In the genomic region with DNA sequence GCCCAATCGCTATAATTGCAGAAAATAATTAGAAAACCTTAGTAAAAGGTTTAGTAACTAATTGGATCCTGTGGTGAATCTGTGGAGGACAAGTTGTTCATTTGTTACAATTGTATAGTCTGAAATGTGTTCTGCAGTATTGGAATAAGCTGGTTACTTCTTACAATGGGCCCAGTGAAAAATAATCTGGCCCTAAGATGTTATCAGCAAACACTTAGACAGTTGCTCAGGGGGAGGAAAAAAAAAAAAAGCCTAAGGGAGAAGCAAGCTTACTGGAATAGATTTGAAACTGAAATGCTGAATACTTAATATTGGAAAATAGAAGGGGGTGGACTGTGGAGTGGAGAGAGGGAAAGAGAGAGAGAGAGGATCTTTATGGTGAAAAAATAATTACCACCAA, we compare ENCODE assay signal across 36 cellular contexts. TPM values are rescaled to one million over a fixed set of nuclear protein-coding genes. Genes with fewer than 3 reads are reported as not detected.
DNase-seq lines count a peak whose midpoint lies in the region; ATAC-seq, FAIRE-seq and TF ChIP-seq lines count a peak whose summit lies in the region.
"Had no signal": no experiment of that assay in that cellular context is flagged by ENCODE, and none has a peak within 500 bp of the region (broad histone marks: within the 10 kb centered on the region; RNA-seq: fewer than 3 reads in every experiment).

No MANE protein-coding gene starts in this region.

- peak overlapping the region; percentile 8 for H3K4me3 ChIP-seq in astrocyte (ENCODE audit: insufficient read depth, low read depth, low read length)
- peak overlapping the region; percentile 89 for H3K4me3 ChIP-seq in neural cell (ENCODE audit: low read length)
- no peak overlapping the region for H3K4me3 ChIP-seq in effector memory CD4-positive, alpha-beta T cell (ENCODE audit: insufficient read depth, low read depth, low read length, poor library complexity, severe bottlenecking)
- H3K4me3 ChIP-seq: gastroesophageal sphincter, left ventricle myocardium inferior, PC-9, prostate gland had no signal

- H3K4me3 Mint-ChIP-seq in astrocyte (ENCODE audit: unreplicated experiment), result no peak overlapping the region
- H3K4me3 Mint-ChIP-seq: activated CD4-positive, alpha-beta memory T cell treated with anti-CD3 and anti-CD28 coated beads, Interleukin-2, amount 10 ng/mL, durations not matched to agents 7 days and 5 days; CD8-positive, alpha-beta memory T cell; central memory CD8-positive, alpha-beta T cell; HFFc6 had no signal

- H4K20me1 ChIP-seq in astrocyte (ENCODE audit: insufficient read depth, low read length) (peaks cover 10% of the 10 kb centered on the region), neural cell (ENCODE audit: insufficient read depth) (peaks cover 17% of the 10 kb centered on the region)

- H3K27ac Mint-ChIP-seq in astrocyte (ENCODE audit: unreplicated experiment), result no peak overlapping the region
- H3K27ac Mint-ChIP-seq: activated CD4-positive, alpha-beta memory T cell treated with anti-CD3 and anti-CD28 coated beads, Interleukin-2, amount 10 ng/mL, durations not matched to agents 7 days and 5 days; activated naive CD4-positive, alpha-beta T cell treated with anti-CD3 and anti-CD28 coated beads, Interleukin-2, amount 50 U/mL, for 72 hours; activated T-helper 2 cell treated with anti-CD3 and anti-CD28 coated beads, Interferon-gamma antibody, Interleukin-2, Interleukin-4, amounts not matched to agents 10 μg/mL and 5 μg/mL and 100 μg/mL, durations not matched to agents 14 hours and 24 hours and 36 hours; HFFc6 had no signal

- no peak for TF ChIP-seq RAD21 in neural cell (conservative IDR thresholded peaks at IDR 0.05)

- DNase-seq in DMS153 treated with DMSO at 0.1 percent for 48 hours (lab: John Stamatoyannopoulos, UW; ENCODE audit: unreplicated experiment) (peak; percentile 50), M059J (ENCODE audit: low read depth) (peak; percentile 69), astrocyte (ENCODE audit: low read depth) (no peak), head of caudate nucleus (no peak)
- no peak for DNase-seq in effector memory CD4-positive, alpha-beta T cell
- DNase-seq: activated CD4-positive, alpha-beta memory T cell treated with anti-CD3 and anti-CD28 coated beads, Interleukin-2, amount 10 ng/mL, durations not matched to agents 7 days and 5 days; activated CD4-positive, CD25-positive, alpha-beta regulatory T cell treated with anti-CD3 and anti-CD28 coated beads, Interleukin-2, amount 50 U/mL, for 72 hours; aorta; CD8-positive, alpha-beta memory T cell; dermis blood vessel endothelial cell; DMS 273 treated with DMSO at 0.1 percent for 48 hours; HFFc6; hypothalamus; left ventricle myocardium inferior; mesendoderm; NCI-H187 treated with DMSO at 0.1 percent for 48 hours; NCI-H226; nucleus accumbens; PC-9; stimulated activated naive CD8-positive, alpha-beta T cell treated with anti-CD3 and anti-CD28 coated beads, Interleukin-15, Interleukin-2, amounts not matched to agents 100 U/mL and 50 U/mL, for 24 hours; T-helper 2 cell had no signal

- H3K9me3 Mint-ChIP-seq in astrocyte (ENCODE audit: unreplicated experiment), result peaks cover 15% of the 10 kb centered on the region

- ATAC-seq in GM21825 (IDR thresholded peaks at IDR 0.05; ENCODE audit: unreplicated experiment) (no peak), HG02798 (IDR thresholded peaks at IDR 0.05; ENCODE audit: poor library complexity, unreplicated experiment) (no peak)
- ATAC-seq: activated naive CD4-positive, alpha-beta T cell treated with anti-CD3 and anti-CD28 coated beads, Interleukin-2, amount 50 U/mL, for 72 hours; gastroesophageal sphincter; HepG2; Right ventricle myocardium inferior; SK-N-SH treated with all-trans-retinoic acid at 6 μM for 48 hours; stimulated activated naive CD8-positive, alpha-beta T cell treated with anti-CD3 and anti-CD28 coated beads, Interleukin-15, Interleukin-2, amounts not matched to agents 100 U/mL and 50 U/mL, for 24 hours had no signal

- H3K4me2 ChIP-seq in astrocyte (ENCODE audit: low read length) (peak overlapping the region; percentile 57), neural cell (ENCODE audit: low read length) (peak overlapping the region; percentile 89)
- H3K4me2 ChIP-seq: PC-9 had no signal

- H3K27ac ChIP-seq in astrocyte (ENCODE audit: low read depth, low read length), result no peak overlapping the region
- H3K27ac ChIP-seq in neural cell (ENCODE audit: low read length), result peak overlapping the region; percentile 100
- H3K27ac ChIP-seq in effector memory CD4-positive, alpha-beta T cell (ENCODE audit: insufficient read depth, low read length, poor library complexity, severe bottlenecking), result no peak overlapping the region
- H3K27ac ChIP-seq: gastroesophageal sphincter, left ventricle myocardium inferior, PC-9, prostate gland had no signal

- H3K36me3 ChIP-seq in astrocyte (ENCODE audit: insufficient read depth, low read length) (no peaks in the 10 kb centered on the region), neural cell (ENCODE audit: insufficient read depth, low read length) (peaks cover 30% of the 10 kb centered on the region)
- no peaks in the 10 kb centered on the region for H3K36me3 ChIP-seq in effector memory CD4-positive, alpha-beta T cell (ENCODE audit: control insufficient read depth, insufficient read depth, low read length)
- H3K36me3 ChIP-seq: gastroesophageal sphincter, left ventricle myocardium inferior, prostate gland had no signal

- H3K27me3 ChIP-seq in astrocyte (ENCODE audit: insufficient read depth, low read length) (peaks cover 67% of the 10 kb centered on the region), neural cell (ENCODE audit: insufficient read depth, low read depth, low read length) (no peaks in the 10 kb centered on the region)
- peaks cover 17% of the 10 kb centered on the region for H3K27me3 ChIP-seq in effector memory CD4-positive, alpha-beta T cell (replicated peaks; ENCODE audit: control insufficient read depth, insufficient read depth, low read length, poor library complexity, severe bottlenecking)

- TF ChIP-seq EP300 in neural cell (conservative IDR thresholded peaks at IDR 0.05; ENCODE audit: poor library complexity, severe bottlenecking), result no peak

- H3K9ac ChIP-seq in astrocyte (ENCODE audit: low read length) (peak overlapping the region; percentile 81), neural cell (ENCODE audit: low read length) (peak overlapping the region; percentile 95)

- peaks cover 76% of the 10 kb centered on the region for H3K27me3 Mint-ChIP-seq in astrocyte (ENCODE audit: low read depth, unreplicated experiment)

- peaks cover 8% of the 10 kb centered on the region for H3K4me1 Mint-ChIP-seq in astrocyte (ENCODE audit: low read depth, unreplicated experiment)
- H3K4me1 Mint-ChIP-seq: central memory CD8-positive, alpha-beta T cell had no signal

- H2AFZ ChIP-seq in astrocyte (ENCODE audit: low read depth, low read length), result no peak overlapping the region
- H2AFZ ChIP-seq in neural cell (ENCODE audit: low read depth, low read length), result no peak overlapping the region
- H2AFZ ChIP-seq: PC-9 had no signal

- H3K9me3 ChIP-seq in astrocyte (ENCODE audit: insufficient read depth, low read depth, low read length) (no peaks in the 10 kb centered on the region), neural cell (ENCODE audit: low read length) (no peaks in the 10 kb centered on the region)
- no peaks in the 10 kb centered on the region for H3K9me3 ChIP-seq in effector memory CD4-positive, alpha-beta T cell (ENCODE audit: control insufficient read depth, low read length)
- H3K9me3 ChIP-seq: left ventricle myocardium inferior, prostate gland had no signal

- FAIRE-seq in astrocyte (lab: Jason Lieb, UNC), result no peak
- FAIRE-seq: G401.6, HepG2 had no signal

- H3K4me1 ChIP-seq in astrocyte (ENCODE audit: insufficient read depth, low read length), result no peaks in the 10 kb centered on the region
- no peaks in the 10 kb centered on the region for H3K4me1 ChIP-seq in effector memory CD4-positive, alpha-beta T cell (ENCODE audit: control insufficient read depth, insufficient read depth, low read length, poor library complexity, severe bottlenecking)
- H3K4me1 ChIP-seq: prostate gland had no signal

- peaks cover 80% of the 10 kb centered on the region for H3K79me2 ChIP-seq in astrocyte (ENCODE audit: insufficient read depth, low read length)
- H3K79me2 ChIP-seq in neural cell (replicated peaks; ENCODE audit: insufficient read depth, low read length), result peaks cover 87% of the 10 kb centered on the region

- no peaks in the 10 kb centered on the region for H3K9me2 ChIP-seq in neural cell (ENCODE audit: insufficient read depth, low read length)

- no peaks in the 10 kb centered on the region for H3K36me3 Mint-ChIP-seq in astrocyte (ENCODE audit: low read depth, unreplicated experiment)

- peaks cover 25% of the 10 kb centered on the region for H3F3A ChIP-seq in neural cell (ENCODE audit: insufficient read depth, low read length, poor library complexity, severe bottlenecking)

- no peak for TF ChIP-seq CTCF in astrocyte (IDR thresholded peaks at IDR 0.05; ENCODE audit: insufficient read depth, low read depth, low read length)
- no peak for TF ChIP-seq CTCF in neural cell (IDR thresholded peaks at IDR 0.05; ENCODE audit: poor library complexity, severe bottlenecking)

- intact Hi-C loops in head of caudate nucleus (cut with DNase I), result loop anchor here (5.0 kb wide), 1 partner anchor 452 kb away; no protein-coding TSS in a partner anchor

RNA-seq across cellular contexts. Expression of a gene that starts 4.0 kb away (rescaled TPM):
- 10.6 and 16.7 TPM in 2 replicates for total RNA-seq in M059J (2014; rRNA removed; shearing (Covaris generic))
- 0.07 and 0.18 TPM in 2 replicates for total RNA-seq in astrocyte
- 53.5 and 54.0 TPM in 2 replicates for polyA plus RNA-seq in neural cell
- 66.0 and 87.2 TPM in 2 replicates for polyA minus RNA-seq in neural cell
- total RNA-seq: A673; activated CD4-positive, alpha-beta memory T cell treated with anti-CD3 and anti-CD28 coated beads, Interleukin-2, amount 10 ng/mL, durations not matched to agents 7 days and 5 days; activated naive CD4-positive, alpha-beta T cell treated with anti-CD3 and anti-CD28 coated beads, Interleukin-2, amount 50 U/mL, for 72 hours; activated T-helper 2 cell treated with anti-CD3 and anti-CD28 coated beads, Interferon-gamma antibody, Interleukin-2, Interleukin-4, amounts not matched to agents 10 μg/mL and 5 μg/mL and 100 μg/mL, durations not matched to agents 14 hours and 24 hours and 36 hours; aorta; CD8-positive, alpha-beta memory T cell; dermis blood vessel endothelial cell; HepG2; left ventricle myocardium inferior; LHCN-M2; myocyte; PC-9; Right ventricle myocardium inferior had no signal
- polyA plus RNA-seq: aorta; CD8-positive, alpha-beta memory T cell; HepG2 had no signal

Comparison
In these comparisons a context has a peak if more than half of its experiments do, and no peak if none do; other contexts are left out.
1. DNase-seq: peak in DMS153 treated with DMSO at 0.1 percent for 48 hours (single experiment) and M059J (single experiment); none in astrocyte (single experiment), effector memory CD4-positive, alpha-beta T cell (0 of 3) and head of caudate nucleus (0 of 42).